ENCODE assay signal across 1 cellular context in genomic region chr15:52344592-52344991, GRCh38.
TF ChIP-seq lines count a peak whose summit lies in the region.

No MANE protein-coding gene starts in this region.

TF ChIP-seq in A549, 52 proteins besides CTCF, POLR2A, EP300 and RAD21 (continued from another document):
- TF ChIP-seq E2F6 (IDR thresholded peaks at IDR 0.05; ENCODE audit: borderline replicate concordance, low read depth), result no peak
